24 cellular contexts compared by ENCODE assay signal in the genomic region with DNA sequence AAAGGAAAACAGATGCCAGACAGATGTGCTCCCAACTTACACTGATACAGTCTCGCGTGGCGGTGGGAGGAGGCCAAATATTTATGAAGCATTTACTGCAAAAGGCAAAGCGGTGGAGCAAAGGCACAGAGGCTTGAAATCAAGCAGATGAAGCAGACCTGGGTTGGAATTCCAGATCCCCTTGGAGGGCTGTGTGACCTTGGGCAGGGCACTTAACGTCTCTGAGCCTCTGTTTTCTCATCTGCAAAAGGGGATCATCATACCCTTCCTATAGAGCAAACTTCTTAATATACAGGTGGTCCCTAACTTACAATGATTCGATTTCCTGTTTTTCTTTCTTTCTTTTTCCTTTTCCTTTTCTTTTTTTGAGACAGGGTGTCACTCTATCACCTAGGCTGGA. TPM values are rescaled to one million over a fixed set of nuclear protein-coding genes. Genes with fewer than 3 reads are reported as not detected.
"Had no signal": no experiment of that assay in that cellular context is flagged by ENCODE, and none has a peak within 500 bp of the region (broad histone marks: within the 10 kb centered on the region; RNA-seq: fewer than 3 reads in every experiment).

No MANE protein-coding gene starts in this region.

- H3K27ac ChIP-seq: hepatocyte, parathyroid adenoma had no signal

- DNase-seq: dermis blood vessel endothelial cell; erythroblast; foreskin melanocyte; head of caudate nucleus; kidney; left colon; mesendoderm; naive thymus-derived CD4-positive, alpha-beta T cell; nephron progenitor cell; sigmoid colon; stimulated activated CD4-positive, alpha-beta T cell treated with anti-CD3 and anti-CD28 coated beads, Interleukin-2, amount 100 ng/mL, for 24 hours; stimulated activated CD4-positive, alpha-beta T cell treated with anti-CD3 and anti-CD28 coated beads, Interleukin-4, amount 100 ng/mL, for 4 hours; stimulated activated naive B cell treated with anti-CD40 and anti-IgM and Interleukin-4, amounts not matched to agents 10 μg/mL and 1 μg/mL and 100 μg/mL, for 72 hours; stimulated activated naive CD8-positive, alpha-beta T cell treated with anti-CD3 and anti-CD28 coated beads, Interleukin-15, amount 100 ng/mL, for 72 hours had no signal

- H2AFZ ChIP-seq: hepatocyte, parathyroid adenoma had no signal

- H3K4me1 ChIP-seq: sigmoid colon had no signal

- H3K27ac Mint-ChIP-seq: naive thymus-derived CD4-positive, alpha-beta T cell; nephron progenitor cell; stimulated activated naive B cell treated with anti-CD40 and anti-IgM and Interleukin-4, amounts not matched to agents 10 μg/mL and 1 μg/mL and 100 μg/mL, for 72 hours; stimulated activated naive CD8-positive, alpha-beta T cell treated with anti-CD3 and anti-CD28 coated beads, Interleukin-15, amount 100 ng/mL, for 72 hours; type B pancreatic cell had no signal

- H3K9me3 ChIP-seq: sigmoid colon had no signal

- H3K4me1 Mint-ChIP-seq: naive thymus-derived CD4-positive, alpha-beta T cell; stimulated activated naive CD8-positive, alpha-beta T cell treated with anti-CD3 and anti-CD28 coated beads, Interleukin-15, amount 100 ng/mL, for 72 hours had no signal

- H3K9ac ChIP-seq: parathyroid adenoma had no signal

- H3K9me3 Mint-ChIP-seq: nephron progenitor cell; stimulated activated naive CD8-positive, alpha-beta T cell treated with anti-CD3 and anti-CD28 coated beads, Interleukin-15, amount 100 ng/mL, for 72 hours; type B pancreatic cell had no signal

- H3K4me3 ChIP-seq: hepatocyte, sigmoid colon, skin epidermis had no signal

- H3K4me2 ChIP-seq: hepatocyte had no signal

- H3K36me3 ChIP-seq: sigmoid colon had no signal

- H3K4me3 Mint-ChIP-seq: naive thymus-derived CD4-positive, alpha-beta T cell; nephron progenitor cell; stimulated activated naive B cell treated with anti-CD40 and anti-IgM and Interleukin-4, amounts not matched to agents 10 μg/mL and 1 μg/mL and 100 μg/mL, for 72 hours; stimulated activated naive CD8-positive, alpha-beta T cell treated with anti-CD3 and anti-CD28 coated beads, Interleukin-15, amount 100 ng/mL, for 72 hours; type B pancreatic cell had no signal

- ATAC-seq: left colon; naive thymus-derived CD4-positive, alpha-beta T cell; stimulated activated naive B cell treated with anti-CD40 and anti-IgM and Interleukin-4, amounts not matched to agents 10 μg/mL and 1 μg/mL and 100 μg/mL, for 72 hours; stimulated activated naive CD8-positive, alpha-beta T cell treated with anti-CD3 and anti-CD28 coated beads, Interleukin-15, amount 100 ng/mL, for 72 hours had no signal

- H3K79me2 ChIP-seq: hepatocyte, parathyroid adenoma had no signal

- H3K36me3 Mint-ChIP-seq: naive thymus-derived CD4-positive, alpha-beta T cell; stimulated activated naive B cell treated with anti-CD40 and anti-IgM and Interleukin-4, amounts not matched to agents 10 μg/mL and 1 μg/mL and 100 μg/mL, for 72 hours; type B pancreatic cell had no signal

- FAIRE-seq: colon, endothelial cell of umbilical vein, kidney, urothelium cell line had no signal

RNA-seq across cellular contexts. Expression of a gene that starts 54.1 kb away (rescaled TPM):
- total RNA-seq: dermis blood vessel endothelial cell; endothelial cell of umbilical vein; hepatocyte; lung microvascular endothelial cell; mononuclear cell; naive thymus-derived CD4-positive, alpha-beta T cell; pulmonary artery endothelial cell had no signal
- polyA plus RNA-seq: endothelial cell of umbilical vein; hepatocyte; naive thymus-derived CD4-positive, alpha-beta T cell had no signal
